Comparison of ENCODE assay signal across 12 cellular contexts in the genomic region with DNA sequence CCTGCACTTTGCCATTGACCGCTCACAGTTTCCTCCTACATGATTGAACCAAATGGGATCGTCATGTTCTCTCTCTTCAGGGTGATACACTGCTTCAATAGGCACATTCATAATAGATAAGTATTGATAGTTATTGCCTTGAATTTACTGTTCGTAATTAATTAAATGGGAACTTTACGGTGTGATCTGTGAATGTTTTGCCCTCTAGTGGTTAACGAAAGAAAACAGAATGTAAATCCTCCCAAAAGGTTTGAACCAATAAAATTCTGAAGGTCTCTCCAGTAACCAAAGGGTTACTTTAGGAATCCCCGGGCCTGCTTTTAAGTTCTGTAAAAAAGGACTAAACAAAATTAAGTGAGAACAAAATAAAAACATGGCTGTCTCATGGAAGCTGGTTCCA.
DNase-seq lines count a peak whose midpoint lies in the region; ATAC-seq, FAIRE-seq and TF ChIP-seq lines count a peak whose summit lies in the region.
"Had no signal": no experiment of that assay in that cellular context is flagged by ENCODE, and none has a peak within 500 bp of the region (broad histone marks: within the 10 kb centered on the region; RNA-seq: fewer than 3 reads in every experiment).

No MANE protein-coding gene starts in this region.

- H3K79me2 ChIP-seq in HepG2 (ENCODE audit: insufficient read depth, low read length) = no peaks in the 10 kb centered on the region

- no peaks in the 10 kb centered on the region for H3K4me1 Mint-ChIP-seq in stimulated activated naive B cell treated with anti-CD40 and anti-IgM and Interleukin-4, amounts not matched to agents 10 μg/mL and 1 μg/mL and 100 μg/mL, for 72 hours
- H3K4me1 Mint-ChIP-seq: activated T-helper 17 cell treated with anti-CD3 and anti-CD28 coated beads, Interleukin-2, amount 50 U/mL, for 72 hours had no signal

- H3K4me2 ChIP-seq in HepG2 (ENCODE audit: low read depth, low read length) = peak overlapping the region; percentile 21

- no peak for TF ChIP-seq POLR2A in HepG2 (IDR thresholded peaks at IDR 0.05; ENCODE audit: insufficient read depth in 1 of 2, low read depth in 2 of 2, low read length in 2 of 2)

- H3K4me1 ChIP-seq in HepG2 (ENCODE audit: insufficient read depth, low read length) = no peaks in the 10 kb centered on the region

- H3K9me3 Mint-ChIP-seq in stimulated activated naive B cell treated with anti-CD40 and anti-IgM and Interleukin-4, amounts not matched to agents 10 μg/mL and 1 μg/mL and 100 μg/mL, for 72 hours = no peaks in the 10 kb centered on the region

- TF ChIP-seq EP300 in HepG2 (IDR thresholded peaks at IDR 0.05; ENCODE audit: low read depth in 2 of 2, low read length in 2 of 2) (no peak), HepG2 (CRISPR knock-in tag; IDR thresholded peaks at IDR 0.05; ENCODE audit: borderline replicate concordance) (no peak)

- no peak for ATAC-seq in HepG2
- ATAC-seq in stimulated activated naive B cell treated with anti-CD40 and anti-IgM and Interleukin-4, amounts not matched to agents 10 μg/mL and 1 μg/mL and 100 μg/mL, for 72 hours (replicated peaks) = no peak
- ATAC-seq: activated T-helper 17 cell treated with anti-CD3 and anti-CD28 coated beads, Interleukin-2, amount 50 U/mL, for 72 hours; left lobe of liver had no signal

- H3K36me3 Mint-ChIP-seq in stimulated activated naive B cell treated with anti-CD40 and anti-IgM and Interleukin-4, amounts not matched to agents 10 μg/mL and 1 μg/mL and 100 μg/mL, for 72 hours = no peaks in the 10 kb centered on the region

- H3K9me3 ChIP-seq in HepG2 (ENCODE audit: low read length) = no peaks in the 10 kb centered on the region

- POLR2A ChIA-PET in HepG2 (lab: Yijun Ruan, JAX) = no interaction called here

- WGBS in HepG2 (ENCODE audit: low lambda C conversion rate) = 30% methylated on average over 6 of the region's 6 CpGs

- H3K9ac ChIP-seq in HepG2 (ENCODE audit: insufficient read depth, low read depth, low read length) = no peak overlapping the region

- no peak for DNase-seq in D721Med (ENCODE audit: insufficient read length, low spot score)
- DNase-seq in HT1080 (ENCODE audit: low read depth) = peak; percentile 5
- DNase-seq in astrocyte of the cerebellum (ENCODE audit: low read depth) = no peak
- DNase-seq in HepG2 (ENCODE audit: low spot score) = no peak
- no peak for DNase-seq in DMS114 treated with DMSO at 0.1 percent for 48 hours (lab: John Stamatoyannopoulos, UW; ENCODE audit: unreplicated experiment)
- DNase-seq in stimulated activated naive B cell treated with anti-CD40 and anti-IgM and Interleukin-4, amounts not matched to agents 10 μg/mL and 1 μg/mL and 100 μg/mL, for 72 hours = no peak
- DNase-seq in SHP77 (lab: John Stamatoyannopoulos, UW) = no peak
- DNase-seq in frontal cortex (ENCODE audit: low spot score in 2 of 2) = no peak
- DNase-seq: GDM1; NK-92 treated with Interleukin-12 subunit alpha and Interleukin-12 subunit beta, amount 100 ng/mL, for 24 hours had no signal

- CTCF ChIA-PET in HepG2 (lab: Yijun Ruan, JAX; ENCODE audit: low intra/inter-chr PET ratio, low total read pairs) = no interaction called here

- no peak overlapping the region for H3K27ac Mint-ChIP-seq in stimulated activated naive B cell treated with anti-CD40 and anti-IgM and Interleukin-4, amounts not matched to agents 10 μg/mL and 1 μg/mL and 100 μg/mL, for 72 hours
- H3K27ac Mint-ChIP-seq: activated T-helper 17 cell treated with anti-CD3 and anti-CD28 coated beads, Interleukin-2, amount 50 U/mL, for 72 hours had no signal

- no peaks in the 10 kb centered on the region for H3K36me3 ChIP-seq in HepG2 (replicated peaks in 1 of 2; ENCODE audit: control insufficient read depth in 1 of 2, insufficient read depth in 2 of 2, low read length in 2 of 2)

- H3K4me3 ChIP-seq in astrocyte of the cerebellum (ENCODE audit: low read depth, low read length) = no peak overlapping the region
- H3K4me3 ChIP-seq in HepG2 (replicated peaks in 1 of 3; ENCODE audit: insufficient read depth in 1 of 3, low read depth in 2 of 3, low read length in 3 of 3) = peak overlapping the region in 1 of 3 experiments; percentile 5; a peak in 1 of 6 replicates

- no peaks in the 10 kb centered on the region for H4K20me1 ChIP-seq in HepG2 (ENCODE audit: insufficient read depth, low read length)

- in situ Hi-C loops in astrocyte of the cerebellum (cut with HindIII; ENCODE audit: low sequenced_read_pairs) = no loop called here
- in situ Hi-C loops in HepG2 (cut with HindIII; ENCODE audit: extremely low pct_ligation_motif_present, low pct_unique_long_range_greater_than_20kb) = no loop called here

- intact Hi-C loops in HepG2 (cut with micrococcal nuclease; ENCODE audit: unreplicated experiment) = loop anchor here (1.0 to 10.0 kb wide), 3 partner anchors 157 to 853 kb away; no protein-coding TSS in a partner anchor

- no peak overlapping the region for H3K4me3 Mint-ChIP-seq in stimulated activated naive B cell treated with anti-CD40 and anti-IgM and Interleukin-4, amounts not matched to agents 10 μg/mL and 1 μg/mL and 100 μg/mL, for 72 hours
- H3K4me3 Mint-ChIP-seq: activated T-helper 17 cell treated with anti-CD3 and anti-CD28 coated beads, Interleukin-2, amount 50 U/mL, for 72 hours had no signal

- H2AFZ ChIP-seq in HepG2 (ENCODE audit: low read length) = peak overlapping the region; percentile 17

- no peaks in the 10 kb centered on the region for H3K27me3 Mint-ChIP-seq in stimulated activated naive B cell treated with anti-CD40 and anti-IgM and Interleukin-4, amounts not matched to agents 10 μg/mL and 1 μg/mL and 100 μg/mL, for 72 hours
- H3K27me3 Mint-ChIP-seq: activated T-helper 17 cell treated with anti-CD3 and anti-CD28 coated beads, Interleukin-2, amount 50 U/mL, for 72 hours had no signal

- H3K27ac ChIP-seq in HepG2 (ENCODE audit: extremely low read length, insufficient read depth, low read length) = no peak overlapping the region

- FAIRE-seq in D721Med (lab: Jason Lieb, UNC) (peak; percentile 76), HepG2 (lab: Jason Lieb, UNC) (no peak), frontal cortex (lab: Jason Lieb, UNC) (no peak)

- TF ChIP-seq CTCF in D721Med (IDR thresholded peaks at IDR 0.05; ENCODE audit: insufficient read depth, missing control alignments) = peak; percentile 19
- peak; percentile 34 for TF ChIP-seq CTCF in astrocyte of the cerebellum (IDR thresholded peaks at IDR 0.05; ENCODE audit: low read depth, low read length, missing control alignments)
- peak; percentile 26; the same call in 1 of the 2 replicates for TF ChIP-seq CTCF in HepG2 (CRISPR knock-in tag; IDR thresholded peaks at IDR 0.05)

- BruUV-seq in HepG2 (replicated peaks; lab: Mats Ljungman, UMichigan) = no TSS peak

- H3K27me3 ChIP-seq in HepG2 (ENCODE audit: control insufficient read depth in 1 of 2, insufficient read depth in 2 of 2, low read length in 2 of 2) = no peaks in the 10 kb centered on the region

- TF ChIP-seq RAD21 in HepG2 (CRISPR knock-in tag; IDR thresholded peaks at IDR 0.05) = no peak

TF ChIP-seq in HepG2, 621 proteins besides CTCF, POLR2A, EP300 and RAD21:
- TF ChIP-seq, protein P1, sequence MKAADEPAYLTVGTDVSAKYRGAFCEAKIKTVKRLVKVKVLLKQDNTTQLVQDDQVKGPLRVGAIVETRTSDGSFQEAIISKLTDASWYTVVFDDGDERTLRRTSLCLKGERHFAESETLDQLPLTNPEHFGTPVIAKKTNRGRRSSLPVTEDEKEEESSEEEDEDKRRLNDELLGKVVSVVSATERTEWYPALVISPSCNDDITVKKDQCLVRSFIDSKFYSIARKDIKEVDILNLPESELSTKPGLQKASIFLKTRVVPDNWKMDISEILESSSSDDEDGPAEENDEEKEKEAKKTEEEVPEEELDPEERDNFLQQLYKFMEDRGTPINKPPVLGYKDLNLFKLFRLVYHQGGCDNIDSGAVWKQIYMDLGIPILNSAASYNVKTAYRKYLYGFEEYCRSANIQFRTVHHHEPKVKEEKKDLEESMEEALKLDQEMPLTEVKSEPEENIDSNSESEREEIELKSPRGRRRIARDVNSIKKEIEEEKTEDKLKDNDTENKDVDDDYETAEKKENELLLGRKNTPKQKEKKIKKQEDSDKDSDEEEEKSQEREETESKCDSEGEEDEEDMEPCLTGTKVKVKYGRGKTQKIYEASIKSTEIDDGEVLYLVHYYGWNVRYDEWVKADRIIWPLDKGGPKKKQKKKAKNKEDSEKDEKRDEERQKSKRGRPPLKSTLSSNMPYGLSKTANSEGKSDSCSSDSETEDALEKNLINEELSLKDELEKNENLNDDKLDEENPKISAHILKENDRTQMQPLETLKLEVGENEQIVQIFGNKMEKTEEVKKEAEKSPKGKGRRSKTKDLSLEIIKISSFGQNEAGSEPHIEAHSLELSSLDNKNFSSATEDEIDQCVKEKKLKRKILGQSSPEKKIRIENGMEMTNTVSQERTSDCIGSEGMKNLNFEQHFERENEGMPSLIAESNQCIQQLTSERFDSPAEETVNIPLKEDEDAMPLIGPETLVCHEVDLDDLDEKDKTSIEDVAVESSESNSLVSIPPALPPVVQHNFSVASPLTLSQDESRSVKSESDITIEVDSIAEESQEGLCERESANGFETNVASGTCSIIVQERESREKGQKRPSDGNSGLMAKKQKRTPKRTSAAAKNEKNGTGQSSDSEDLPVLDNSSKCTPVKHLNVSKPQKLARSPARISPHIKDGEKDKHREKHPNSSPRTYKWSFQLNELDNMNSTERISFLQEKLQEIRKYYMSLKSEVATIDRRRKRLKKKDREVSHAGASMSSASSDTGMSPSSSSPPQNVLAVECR (CRISPR knock-in tag; IDR thresholded peaks at IDR 0.05; ENCODE audit: borderline replicate concordance) = no peak
- no peak for TF ChIP-seq HOXA7 (CRISPR knock-in tag; IDR thresholded peaks at IDR 0.05)
- TF ChIP-seq, protein P2, sequence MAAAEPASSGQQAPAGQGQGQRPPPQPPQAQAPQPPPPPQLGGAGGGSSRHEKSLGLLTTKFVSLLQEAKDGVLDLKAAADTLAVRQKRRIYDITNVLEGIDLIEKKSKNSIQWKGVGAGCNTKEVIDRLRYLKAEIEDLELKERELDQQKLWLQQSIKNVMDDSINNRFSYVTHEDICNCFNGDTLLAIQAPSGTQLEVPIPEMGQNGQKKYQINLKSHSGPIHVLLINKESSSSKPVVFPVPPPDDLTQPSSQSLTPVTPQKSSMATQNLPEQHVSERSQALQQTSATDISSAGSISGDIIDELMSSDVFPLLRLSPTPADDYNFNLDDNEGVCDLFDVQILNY (CRISPR knock-in tag; conservative IDR thresholded peaks at IDR 0.05) = no peak
- TF ChIP-seq ZNF510 (CRISPR knock-in tag; IDR thresholded peaks at IDR 0.05; ENCODE audit: low read depth) = no peak
- peak; percentile 22; the same call in 1 of the 2 replicates for TF ChIP-seq STAG1 (CRISPR knock-in tag; IDR thresholded peaks at IDR 0.05)
- TF ChIP-seq TSC22D2 (CRISPR knock-in tag; IDR thresholded peaks at IDR 0.05; ENCODE audit: borderline replicate concordance) = no peak
- no peak for TF ChIP-seq SIN3B (IDR thresholded peaks at IDR 0.05; ENCODE audit: low read length)
TF ChIP-seq in HepG2: peak in this region for 1.
